8 cellular contexts compared by ENCODE assay signal in the genomic region with DNA sequence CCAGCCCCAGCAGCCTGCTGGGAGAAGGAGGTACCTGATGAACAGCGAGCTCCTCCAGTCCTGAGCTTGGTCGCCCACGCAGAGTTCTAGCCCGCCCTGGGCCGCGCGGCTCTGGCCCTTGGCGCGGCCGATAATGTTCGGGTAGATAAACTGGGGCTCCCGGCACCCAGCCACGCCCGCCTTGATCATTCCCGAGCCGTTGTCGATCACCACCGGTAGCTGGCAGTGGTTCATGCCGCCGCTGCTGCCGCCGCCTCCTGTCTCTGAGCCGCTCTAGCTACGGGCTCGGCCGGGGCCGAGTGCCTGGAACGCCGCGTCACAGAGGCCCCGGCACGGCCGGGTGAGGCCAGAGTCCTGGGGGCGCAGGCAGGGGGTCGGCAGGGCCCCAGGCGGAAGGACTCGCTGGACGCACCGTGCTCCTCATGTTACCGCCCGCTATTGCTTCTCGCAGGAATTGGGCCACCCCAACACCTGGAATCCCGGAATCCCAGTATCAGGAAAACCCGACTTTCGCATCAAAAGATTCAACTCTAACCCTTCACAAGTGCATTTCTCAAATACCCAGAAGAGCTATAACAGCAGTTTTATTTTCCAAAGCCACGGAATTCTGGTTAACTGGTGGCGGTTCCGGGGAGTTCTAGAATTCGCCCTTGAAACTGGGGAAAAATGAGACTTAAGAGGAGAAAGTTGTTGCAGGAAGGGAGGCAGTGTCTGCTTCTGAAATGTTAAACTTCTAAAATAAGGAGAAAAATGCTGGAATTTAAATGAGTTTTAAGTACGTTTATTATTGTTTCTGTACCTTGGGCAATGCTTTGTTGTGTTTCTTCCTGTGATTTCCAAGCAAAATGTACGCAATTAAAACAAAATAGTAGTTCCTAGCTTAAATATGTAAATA. TPM values are rescaled to one million over a fixed set of nuclear protein-coding genes. Genes with fewer than 3 reads are reported as not detected.
DNase-seq lines count a peak whose midpoint lies in the region; ATAC-seq, FAIRE-seq and TF ChIP-seq lines count a peak whose summit lies in the region.

A gene (minus strand): TSS at position 275 of the 895 bp plus-strand sequence. CDS start 41 bp downstream, at position 234.

- H3K27ac ChIP-seq in Karpas-422 (ENCODE audit: low read length) (peak within 1 kb of the TSS; percentile 92), astrocyte (ENCODE audit: low read depth, low read length) (peak within 1 kb of the TSS; percentile 58), rectal smooth muscle tissue (ENCODE audit: low read depth, low read length) (peak within 1 kb of the TSS; percentile 87)

- peaks cover 25% of the 10 kb centered on the region for H3K4me1 ChIP-seq in Karpas-422 (ENCODE audit: low read length)
- peaks cover 5% of the 10 kb centered on the region for H3K4me1 ChIP-seq in astrocyte (ENCODE audit: insufficient read depth, low read length)
- peaks cover 8% of the 10 kb centered on the region for H3K4me1 ChIP-seq in rectal smooth muscle tissue (ENCODE audit: control insufficient read depth, insufficient read depth, low read length)

- H3K4me3 ChIP-seq in Karpas-422 (ENCODE audit: low read length) (peak within 1 kb of the TSS; percentile 73), astrocyte (ENCODE audit: insufficient read depth, low read depth, low read length) (peak within 1 kb of the TSS; percentile 65), rectal smooth muscle tissue (ENCODE audit: low read length) (peak within 1 kb of the TSS; percentile 82)

- H3K9me3 ChIP-seq in Karpas-422 (ENCODE audit: low read length) (no peaks in the 10 kb centered on the region), astrocyte (ENCODE audit: insufficient read depth, low read depth, low read length) (no peaks in the 10 kb centered on the region)

- FAIRE-seq in astrocyte (lab: Jason Lieb, UNC), result no peak

- DNase-seq in COLO668 (lab: John Stamatoyannopoulos, UW; ENCODE audit: unreplicated experiment) (peak; percentile 70), Karpas-422 (peak; percentile 86), T-helper 2 cell (peak; percentile 17 to 75 (median 41)), astrocyte (ENCODE audit: low read depth) (peak; percentile 72), hippocampal formation (lab: John Stamatoyannopoulos, UW) (peak; percentile 53 to 67), NK-92 (lab: John Stamatoyannopoulos, UW; ENCODE audit: unreplicated experiment) (no peak)

- peak within 1 kb of the TSS; percentile 86 for H3K4me2 ChIP-seq in Karpas-422 (ENCODE audit: low read depth, low read length, poor library complexity, severe bottlenecking)
- H3K4me2 ChIP-seq in astrocyte (ENCODE audit: low read length), result peak within 1 kb of the TSS; percentile 81

- peaks cover 4% of the 10 kb centered on the region; the same call in 1 of the 2 replicates for H3K36me3 ChIP-seq in Karpas-422 (ENCODE audit: insufficient read depth, low read length)
- H3K36me3 ChIP-seq in astrocyte (ENCODE audit: insufficient read depth, low read length), result peaks cover 5% of the 10 kb centered on the region
- H3K36me3 ChIP-seq in rectal smooth muscle tissue (ENCODE audit: control insufficient read depth, insufficient read depth, low read length), result no peaks in the 10 kb centered on the region

- peaks cover 5% of the 10 kb centered on the region for H3K27me3 Mint-ChIP-seq in astrocyte (ENCODE audit: low read depth, unreplicated experiment)

- no peaks in the 10 kb centered on the region for H4K20me1 ChIP-seq in Karpas-422 (ENCODE audit: insufficient read depth, low read depth, low read length)
- H4K20me1 ChIP-seq in astrocyte (ENCODE audit: insufficient read depth, low read length), result peaks cover 8% of the 10 kb centered on the region

- peak; percentile 22 for ATAC-seq in GM21515 (IDR thresholded peaks at IDR 0.05; ENCODE audit: unreplicated experiment)

- H3K9ac ChIP-seq in Karpas-422 (ENCODE audit: low read length) (peak within 1 kb of the TSS; percentile 74), astrocyte (ENCODE audit: low read length) (peak within 1 kb of the TSS; percentile 83), rectal smooth muscle tissue (ENCODE audit: low read length) (peak within 1 kb of the TSS; percentile 76)

- H3K79me2 ChIP-seq in Karpas-422 (ENCODE audit: low read length) (peaks cover 13% of the 10 kb centered on the region), astrocyte (ENCODE audit: insufficient read depth, low read length) (peaks cover 16% of the 10 kb centered on the region)

- no peaks in the 10 kb centered on the region for H3K9me2 ChIP-seq in Karpas-422 (replicated peaks; ENCODE audit: insufficient read depth, low read length)

- peak within 1 kb of the TSS; percentile 21 for H3K27ac Mint-ChIP-seq in astrocyte (ENCODE audit: unreplicated experiment)

- H3K36me3 Mint-ChIP-seq in astrocyte (ENCODE audit: low read depth, unreplicated experiment), result peaks cover 9% of the 10 kb centered on the region

- peak within 1 kb of the TSS; percentile 95 for H2AFZ ChIP-seq in Karpas-422 (ENCODE audit: low read length)
- H2AFZ ChIP-seq in astrocyte (ENCODE audit: low read depth, low read length), result peak within 1 kb of the TSS; percentile 79

- H3K4me1 Mint-ChIP-seq in astrocyte (ENCODE audit: low read depth, unreplicated experiment), result peaks cover 5% of the 10 kb centered on the region

- H3K9me3 Mint-ChIP-seq in astrocyte (ENCODE audit: unreplicated experiment), result peaks cover 7% of the 10 kb centered on the region

- TF ChIP-seq CTCF in astrocyte (IDR thresholded peaks at IDR 0.05; ENCODE audit: insufficient read depth, low read depth, low read length), result no peak

- peak within 1 kb of the TSS; percentile 81 for H3K4me3 Mint-ChIP-seq in astrocyte (ENCODE audit: unreplicated experiment)

- H3K27me3 ChIP-seq in Karpas-422 (ENCODE audit: low read length), result no peaks in the 10 kb centered on the region
- H3K27me3 ChIP-seq in astrocyte (ENCODE audit: insufficient read depth, low read length), result no peaks in the 10 kb centered on the region
- no peaks in the 10 kb centered on the region for H3K27me3 ChIP-seq in rectal smooth muscle tissue (ENCODE audit: control insufficient read depth, insufficient read depth, low read length)

RNA-seq across cellular contexts. Expression of the gene that starts here (rescaled TPM):
- 3.6 and 4.2 TPM in 2 replicates for total RNA-seq in Karpas-422 (2014; rRNA removed; shearing (Covaris generic); ENCODE audit: low replicate concordance)
- 3.3 and 3.7 TPM in 2 replicates for total RNA-seq in astrocyte
